1 cellular context compared by ENCODE assay signal in the genomic region with DNA sequence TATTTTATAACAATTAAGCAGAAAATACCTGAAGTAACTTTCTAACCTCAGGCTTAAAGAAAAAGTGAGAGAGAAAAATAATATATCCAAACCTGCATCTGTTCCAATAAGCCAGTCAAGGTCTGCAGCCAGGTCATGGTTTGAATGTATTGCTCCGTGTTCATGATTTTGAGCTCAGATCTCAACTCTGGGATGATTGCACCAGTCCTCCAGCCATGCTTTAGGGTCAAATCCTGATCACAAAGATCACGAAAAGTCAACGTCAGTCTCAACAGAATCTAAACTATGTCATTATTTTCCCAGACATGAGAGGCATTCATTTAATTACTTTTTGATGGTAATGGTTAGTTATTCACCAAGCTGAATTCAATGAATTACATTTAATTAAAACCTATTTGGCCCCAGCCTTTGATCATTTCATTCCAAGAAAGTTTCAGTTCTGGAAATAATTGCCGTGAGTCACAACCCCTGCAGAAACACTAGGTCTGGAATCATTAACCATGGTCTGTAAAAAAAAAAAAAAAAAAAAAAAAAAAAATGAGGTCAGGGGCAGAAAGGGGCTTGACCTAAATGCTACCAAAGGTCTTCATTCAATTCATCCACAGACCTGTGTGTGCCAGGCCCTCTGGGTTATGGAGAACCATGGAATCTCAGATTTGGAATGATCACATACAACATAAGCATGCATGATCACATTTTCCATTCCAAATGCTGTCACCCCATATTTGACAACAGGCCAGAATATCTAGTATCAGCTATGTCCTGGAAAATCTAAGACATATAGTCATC.
TF ChIP-seq lines count a peak whose summit lies in the region.

No MANE protein-coding gene starts in this region.

TF ChIP-seq in GM12878, 131 proteins besides CTCF, POLR2A, EP300 and RAD21:
- no peak for TF ChIP-seq RELB (IDR thresholded peaks at IDR 0.05; ENCODE audit: low read depth)
- TF ChIP-seq MAX (IDR thresholded peaks at IDR 0.05; ENCODE audit: low read depth, low read length) = no peak
- TF ChIP-seq CBX5 (IDR thresholded peaks at IDR 0.05; ENCODE audit: low read depth) = no peak
- TF ChIP-seq, protein P1, sequence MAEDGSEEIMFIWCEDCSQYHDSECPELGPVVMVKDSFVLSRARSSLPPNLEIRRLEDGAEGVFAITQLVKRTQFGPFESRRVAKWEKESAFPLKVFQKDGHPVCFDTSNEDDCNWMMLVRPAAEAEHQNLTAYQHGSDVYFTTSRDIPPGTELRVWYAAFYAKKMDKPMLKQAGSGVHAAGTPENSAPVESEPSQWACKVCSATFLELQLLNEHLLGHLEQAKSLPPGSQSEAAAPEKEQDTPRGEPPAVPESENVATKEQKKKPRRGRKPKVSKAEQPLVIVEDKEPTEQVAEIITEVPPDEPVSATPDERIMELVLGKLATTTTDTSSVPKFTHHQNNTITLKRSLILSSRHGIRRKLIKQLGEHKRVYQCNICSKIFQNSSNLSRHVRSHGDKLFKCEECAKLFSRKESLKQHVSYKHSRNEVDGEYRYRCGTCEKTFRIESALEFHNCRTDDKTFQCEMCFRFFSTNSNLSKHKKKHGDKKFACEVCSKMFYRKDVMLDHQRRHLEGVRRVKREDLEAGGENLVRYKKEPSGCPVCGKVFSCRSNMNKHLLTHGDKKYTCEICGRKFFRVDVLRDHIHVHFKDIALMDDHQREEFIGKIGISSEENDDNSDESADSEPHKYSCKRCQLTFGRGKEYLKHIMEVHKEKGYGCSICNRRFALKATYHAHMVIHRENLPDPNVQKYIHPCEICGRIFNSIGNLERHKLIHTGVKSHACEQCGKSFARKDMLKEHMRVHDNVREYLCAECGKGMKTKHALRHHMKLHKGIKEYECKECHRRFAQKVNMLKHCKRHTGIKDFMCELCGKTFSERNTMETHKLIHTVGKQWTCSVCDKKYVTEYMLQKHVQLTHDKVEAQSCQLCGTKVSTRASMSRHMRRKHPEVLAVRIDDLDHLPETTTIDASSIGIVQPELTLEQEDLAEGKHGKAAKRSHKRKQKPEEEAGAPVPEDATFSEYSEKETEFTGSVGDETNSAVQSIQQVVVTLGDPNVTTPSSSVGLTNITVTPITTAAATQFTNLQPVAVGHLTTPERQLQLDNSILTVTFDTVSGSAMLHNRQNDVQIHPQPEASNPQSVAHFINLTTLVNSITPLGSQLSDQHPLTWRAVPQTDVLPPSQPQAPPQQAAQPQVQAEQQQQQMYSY (CRISPR knock-in tag; IDR thresholded peaks at IDR 0.05) = no peak
- TF ChIP-seq PKNOX1 (IDR thresholded peaks at IDR 0.05) = no peak
- no peak for TF ChIP-seq SMARCA5 (IDR thresholded peaks at IDR 0.05)
- TF ChIP-seq RUNX3 (IDR thresholded peaks at IDR 0.05; ENCODE audit: low read length) = no peak
- TF ChIP-seq CEBPZ (IDR thresholded peaks at IDR 0.05; ENCODE audit: low read depth, low read length) = no peak
- no peak for TF ChIP-seq PML (IDR thresholded peaks at IDR 0.05; ENCODE audit: low read length)
- TF ChIP-seq ZNF274 (IDR thresholded peaks at IDR 0.05; ENCODE audit: insufficient read depth, insufficient read length) = no peak
